18 cellular contexts compared by ENCODE assay signal in the genomic region with DNA sequence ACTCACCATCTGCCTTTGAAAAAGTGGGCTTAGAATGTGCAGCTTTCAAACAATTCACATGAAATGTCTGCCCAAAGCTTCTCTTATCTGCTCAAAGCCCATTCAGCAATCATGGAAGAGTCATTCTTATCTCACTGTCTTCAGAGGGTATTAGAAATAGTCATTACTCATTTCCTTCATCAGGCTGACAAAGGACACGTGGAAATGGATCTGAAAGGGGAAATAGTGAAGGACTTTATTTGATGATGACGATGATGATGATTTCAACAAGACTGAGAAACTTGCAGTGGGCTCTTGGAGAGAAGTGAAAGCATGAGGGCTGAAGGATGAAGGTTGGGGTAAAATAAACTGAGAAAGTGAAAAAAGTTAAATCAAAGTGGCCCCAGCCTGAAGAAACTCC.
DNase-seq lines count a peak whose midpoint lies in the region; ATAC-seq, FAIRE-seq and TF ChIP-seq lines count a peak whose summit lies in the region.
"Had no signal": no experiment of that assay in that cellular context is flagged by ENCODE, and none has a peak within 500 bp of the region (broad histone marks: within the 10 kb centered on the region; RNA-seq: fewer than 3 reads in every experiment).

No MANE protein-coding gene starts in this region.

- RAD21 ChIA-PET in GM12878 (lab: Charles Lee; ENCODE audit: unreplicated experiment) = no interaction called here

- peak; percentile 41 for FAIRE-seq in GM12878 (lab: Jason Lieb, UNC)
- FAIRE-seq: RCC 7860 had no signal

- ATAC-seq in GM18502 (IDR thresholded peaks at IDR 0.05; ENCODE audit: poor library complexity, unreplicated experiment) = peak; percentile 73
- peak; percentile 76 for ATAC-seq in GM12878
- no peak for ATAC-seq in GM21786 (IDR thresholded peaks at IDR 0.05; ENCODE audit: unreplicated experiment)
- ATAC-seq: activated T-cell treated with anti-CD3 and anti-CD28 coated beads, Interleukin-2, amount 50 U/mL, for 72 hours; stimulated activated effector memory CD8-positive, alpha-beta T cell treated with anti-CD3 and anti-CD28 coated beads, Interleukin-12 subunit alpha, Interleukin-12 subunit beta, amount 100 ng/mL, for 72 hours; T-helper 17 cell had no signal

- no peak for TF ChIP-seq RAD21 in GM12878 (IDR thresholded peaks at IDR 0.05; ENCODE audit: insufficient read depth, low read depth, low read length)

- TF ChIP-seq POLR2A in GM12878 (IDR thresholded peaks at IDR 0.05; ENCODE audit: low read depth, low read length) = no peak

- no peak overlapping the region for H3K4me2 ChIP-seq in Loucy (ENCODE audit: low read depth, low read length, poor library complexity, severe bottlenecking)
- no peak overlapping the region; the same call in 1 of the 2 replicates for H3K4me2 ChIP-seq in GM12878 (ENCODE audit: control insufficient read depth, insufficient read depth)

- H3K4me1 ChIP-seq in Loucy (ENCODE audit: insufficient read depth, low read length, poor library complexity, severe bottlenecking) (no peaks in the 10 kb centered on the region), GM12878 (ENCODE audit: control insufficient read depth, insufficient read depth, low read length) (peaks cover 10% of the 10 kb centered on the region)
- H3K4me1 ChIP-seq: colonic mucosa, esophagus squamous epithelium, sigmoid colon had no signal

- no TSS peak for BruUV-seq in GM12878 (replicated peaks; lab: Mats Ljungman, UMichigan)

- no peak for TF ChIP-seq CTCF in Loucy (conservative IDR thresholded peaks at IDR 0.05; ENCODE audit: low read length)
- no peak for TF ChIP-seq CTCF in GM12878 (IDR thresholded peaks at IDR 0.05 in 2 of 3, conservative IDR thresholded peaks at IDR 0.05 in 1 of 3; ENCODE audit: control insufficient read depth in 2 of 3, extremely low read depth in 1 of 3, insufficient read depth in 1 of 3, low read depth in 3 of 3, low read length in 3 of 3)

- DNase-seq in GM12878 (ENCODE audit: low read depth, low spot score) (no peak), pons (ENCODE audit: low spot score) (peak; percentile 53), NCI-H1436 treated with DMSO at 0.1 percent for 48 hours (lab: John Stamatoyannopoulos, UW) (no peak), cardiac septum (ENCODE audit: low spot score) (no peak)
- DNase-seq: activated CD4-positive, alpha-beta T cell treated with anti-CD3 and anti-CD28 coated beads, Interleukin-2, amount 50 U/mL, for 1 hour; activated T-cell treated with anti-CD3 and anti-CD28 coated beads, Interleukin-2, amount 50 U/mL, for 72 hours; CD4-positive, alpha-beta T cell; colonic mucosa; esophagus squamous epithelium; sigmoid colon; stimulated activated CD4-positive, alpha-beta T cell treated with anti-CD3 and anti-CD28 coated beads, Interleukin-4, amount 100 ng/mL, for 4 hours; T-helper 17 cell had no signal

- H3F3A ChIP-seq in Loucy (ENCODE audit: low read depth) = no peaks in the 10 kb centered on the region

- no peaks in the 10 kb centered on the region for H3K79me2 ChIP-seq in Loucy (ENCODE audit: insufficient read depth, low read length)
- H3K79me2 ChIP-seq in GM12878 (ENCODE audit: control insufficient read depth, insufficient read depth, low read length) = no peaks in the 10 kb centered on the region

- H3K9me2 ChIP-seq in Loucy (replicated peaks; ENCODE audit: low read depth, low read length) = no peaks in the 10 kb centered on the region

- H3K27me3 ChIP-seq in Loucy (ENCODE audit: insufficient read depth, low read length, poor library complexity, severe bottlenecking) = no peaks in the 10 kb centered on the region
- H3K27me3 ChIP-seq in GM12878 (replicated peaks in 1 of 2; ENCODE audit: control insufficient read depth in 2 of 2, insufficient read depth in 2 of 2, low read length in 1 of 2) = no peaks in the 10 kb centered on the region
- H3K27me3 ChIP-seq: colonic mucosa, esophagus squamous epithelium, sigmoid colon had no signal

- POLR2A ChIA-PET in GM12878 (lab: Charles Lee) = no interaction called here

- H3K36me3 ChIP-seq in Loucy (ENCODE audit: insufficient read depth, low read length) = no peaks in the 10 kb centered on the region
- no peaks in the 10 kb centered on the region for H3K36me3 ChIP-seq in GM12878 (ENCODE audit: control insufficient read depth in 2 of 2, insufficient read depth in 2 of 2, low read length in 1 of 2)
- H3K36me3 ChIP-seq: colonic mucosa, esophagus squamous epithelium, HAP-1, sigmoid colon had no signal

- TF ChIP-seq EP300 in GM12878 (IDR thresholded peaks at IDR 0.05; ENCODE audit: borderline replicate concordance in 1 of 2, control insufficient read depth in 1 of 2, low read depth in 2 of 2, low read length in 2 of 2) = no peak

- H3K9ac ChIP-seq in Loucy (ENCODE audit: low read depth, low read length, poor library complexity, severe bottlenecking) = no peak overlapping the region
- H3K9ac ChIP-seq in GM12878 (ENCODE audit: control insufficient read depth, insufficient read depth, low read length) = no peak overlapping the region; the same call in 1 of the 2 replicates

- no peaks in the 10 kb centered on the region for H4K20me1 ChIP-seq in Loucy (ENCODE audit: insufficient read depth, low read length, poor library complexity, severe bottlenecking)
- H4K20me1 ChIP-seq in GM12878 (ENCODE audit: control insufficient read depth, insufficient read depth) = no peaks in the 10 kb centered on the region

- H3K9me3 ChIP-seq in Loucy (ENCODE audit: insufficient read depth, low read depth, low read length) (no peaks in the 10 kb centered on the region), GM12878 (replicated peaks; ENCODE audit: control insufficient read depth, insufficient read depth, low read length) (no peaks in the 10 kb centered on the region)
- H3K9me3 ChIP-seq: colonic mucosa, esophagus squamous epithelium, HAP-1, sigmoid colon had no signal

- in situ Hi-C loops in GM12878 (cut with MboI) = no loop called here

- H3K4me3 ChIP-seq in Loucy (ENCODE audit: low read length, poor library complexity, severe bottlenecking) = no peak overlapping the region
- no peak overlapping the region for H3K4me3 ChIP-seq in GM12878
- H3K4me3 ChIP-seq: colonic mucosa, esophagus squamous epithelium, HAP-1, sigmoid colon had no signal

- SMC1A ChIA-PET in GM12878 (lab: Charles Lee; ENCODE audit: uncharacterized antibody, unreplicated experiment) = interaction anchor here (1.0 to 1.3 kb wide), 3 partner anchors 10 to 75 kb away, joined by 3 to 4 read pairs (median 3); no protein-coding TSS in a partner anchor

- H2AFZ ChIP-seq in Loucy (ENCODE audit: low read length) (0 out of 2 replicates have a peak overlapping the region, but pooled peaks have one; percentile 1), GM12878 (ENCODE audit: control insufficient read depth, low read depth, low read length) (peak overlapping the region; percentile 36)

- peak overlapping the region; percentile 32 for H3K27ac ChIP-seq in GM12878 (ENCODE audit: control insufficient read depth, insufficient read depth)
- H3K27ac ChIP-seq: colonic mucosa, esophagus squamous epithelium, sigmoid colon had no signal

- intact Hi-C loops in GM12878 (cut with micrococcal nuclease; ENCODE audit: unreplicated experiment) = no loop called here
- intact Hi-C loops in cardiac septum (cut with DNase I) = no loop called here

- 3% methylated on average over 2 of the region's 2 CpGs for WGBS in GM12878 (ENCODE audit: insufficient coverage, insufficient replicate concordance, low lambda C conversion rate, missing lambda C conversion rate)

- CTCF ChIA-PET in GM12878 (lab: Yijun Ruan, JAX) = no interaction called here

TF ChIP-seq in GM12878, 131 proteins besides CTCF, POLR2A, EP300 and RAD21 (continues in another document):
- no peak for TF ChIP-seq ZNF622 (IDR thresholded peaks at IDR 0.05)
- no peak for TF ChIP-seq CBX3 (IDR thresholded peaks at IDR 0.05; ENCODE audit: borderline replicate concordance, low read depth)
- TF ChIP-seq SUZ12 (IDR thresholded peaks at IDR 0.05; ENCODE audit: unreplicated experiment) = no peak
- no peak for TF ChIP-seq SMARCA5 (IDR thresholded peaks at IDR 0.05)
- no peak for TF ChIP-seq ESRRA (IDR thresholded peaks at IDR 0.05; ENCODE audit: low read length)
- peak; percentile 55; the same call in 1 of the 2 replicates for TF ChIP-seq SPI1 (IDR thresholded peaks at IDR 0.05; ENCODE audit: borderline replicate concordance, insufficient read depth, low read depth, low read length)
- TF ChIP-seq ZBTB33 (IDR thresholded peaks at IDR 0.05) = no peak
- no peak for TF ChIP-seq NFYA (IDR thresholded peaks at IDR 0.05; ENCODE audit: borderline replicate concordance, low read depth, low read length)
- no peak for TF ChIP-seq SREBF1 (IDR thresholded peaks at IDR 0.05; ENCODE audit: low read length)
- TF ChIP-seq CREB1 (IDR thresholded peaks at IDR 0.05; ENCODE audit: low read depth) = 0 out of 2 replicates have a peak, but pooled peaks have one; percentile 20
- no peak for TF ChIP-seq FOXM1 (IDR thresholded peaks at IDR 0.05; ENCODE audit: low read depth, low read length)
- no peak for TF ChIP-seq ZNF274 (IDR thresholded peaks at IDR 0.05; ENCODE audit: insufficient read depth, insufficient read length)
- no peak for TF ChIP-seq SMAD5 (IDR thresholded peaks at IDR 0.05; ENCODE audit: low read depth)
- TF ChIP-seq YY1 (IDR thresholded peaks at IDR 0.05; ENCODE audit: low read depth, low read length) = no peak
- no peak for TF ChIP-seq GABPA (IDR thresholded peaks at IDR 0.05; ENCODE audit: low read depth)
- TF ChIP-seq ATF3 (IDR thresholded peaks at IDR 0.05; ENCODE audit: borderline replicate concordance, extremely low read depth, low read depth, low read length) = no peak
